ENCODE assay signal across 8 cellular contexts in the genomic region with DNA sequence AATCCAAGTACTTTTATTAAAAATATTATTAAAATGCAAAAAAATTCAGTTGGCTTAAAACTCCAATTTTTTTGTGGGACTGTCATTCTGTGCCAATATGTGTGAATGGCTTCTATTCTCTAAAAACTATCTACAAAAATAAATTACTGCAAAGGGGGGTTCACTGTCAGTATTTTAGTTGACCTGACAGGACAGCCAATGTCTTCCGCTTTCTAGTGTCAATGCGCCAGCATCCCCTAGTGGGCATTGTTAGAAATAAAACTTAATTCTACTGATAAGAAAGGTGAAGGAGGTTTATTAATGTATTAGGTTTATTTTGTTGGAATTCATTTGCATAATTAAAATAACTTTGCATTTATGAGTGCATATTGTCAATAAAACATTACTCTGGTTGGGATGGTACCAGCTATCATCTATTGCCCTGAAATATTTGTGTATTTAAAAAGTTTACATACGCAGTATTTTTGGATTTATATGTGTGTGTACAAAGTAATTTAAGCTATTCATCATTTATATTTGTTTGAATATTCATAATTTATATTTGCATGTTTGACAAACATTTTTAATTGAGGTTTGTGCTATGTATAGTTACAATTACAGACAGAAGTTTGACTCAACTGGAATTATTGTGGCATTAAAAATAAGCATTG.
A peak's percentile ranks its signal among the peaks of the same experiment; 100 is the strongest.
DNase-seq lines count a peak whose midpoint lies in the region; ATAC-seq and TF ChIP-seq lines count a peak whose summit lies in the region.

No MANE protein-coding gene starts in this region.

- TF ChIP-seq POLR2A in right lobe of liver (IDR thresholded peaks at IDR 0.05) = no peak

- no peaks in the 10 kb centered on the region for H3K4me1 Mint-ChIP-seq in CD4-positive, alpha-beta T cell (ENCODE audit: low read depth)
- peaks cover 7% of the 10 kb centered on the region for H3K4me1 Mint-ChIP-seq in stimulated activated memory B cell treated with anti-CD40 and anti-IgM and Interleukin-4, amounts not matched to agents 10 μg/mL and 1 μg/mL and 100 μg/mL, for 72 hours

- no peaks in the 10 kb centered on the region for H3K36me3 ChIP-seq in right lobe of liver

- H3K4me1 ChIP-seq in right lobe of liver = no peaks in the 10 kb centered on the region

- no peak overlapping the region for H3K27ac ChIP-seq in CD4-positive, alpha-beta T cell (ENCODE audit: low read depth, low read length)
- no peak overlapping the region for H3K27ac ChIP-seq in right lobe of liver

- no peaks in the 10 kb centered on the region for H3K9me3 Mint-ChIP-seq in CD4-positive, alpha-beta T cell
- peaks cover 3% of the 10 kb centered on the region for H3K9me3 Mint-ChIP-seq in stimulated activated memory B cell treated with anti-CD40 and anti-IgM and Interleukin-4, amounts not matched to agents 10 μg/mL and 1 μg/mL and 100 μg/mL, for 72 hours

- 52% methylated on average over 3 of the region's 3 CpGs for WGBS in right lobe of liver (ENCODE audit: insufficient coverage, low coverage, low lambda C conversion rate, missing lambda C conversion rate)

- H3K4me3 Mint-ChIP-seq in CD4-positive, alpha-beta T cell = no peak overlapping the region
- no peak overlapping the region for H3K4me3 Mint-ChIP-seq in stimulated activated memory B cell treated with anti-CD40 and anti-IgM and Interleukin-4, amounts not matched to agents 10 μg/mL and 1 μg/mL and 100 μg/mL, for 72 hours

- peak; percentile 50 for TF ChIP-seq CTCF in CD4-positive, alpha-beta T cell (IDR thresholded peaks at IDR 0.05)
- peak; percentile 67 to 76 (median 70) for TF ChIP-seq CTCF in right lobe of liver (IDR thresholded peaks at IDR 0.05)

- H3K9me3 ChIP-seq in CD4-positive, alpha-beta T cell (ENCODE audit: control insufficient read depth, low read length) = no peaks in the 10 kb centered on the region
- no peaks in the 10 kb centered on the region for H3K9me3 ChIP-seq in right lobe of liver

- peak in 4 of 10 experiments; percentile 3 to 13 (median 6) for DNase-seq in CD4-positive, alpha-beta T cell
- DNase-seq in NCI-H345 (lab: John Stamatoyannopoulos, UW) (peak; percentile 48), astrocyte of the hippocampus (ENCODE audit: low read depth, low spot score) (peak; percentile 36), right lobe of liver (no peak)
- no peak for DNase-seq in activated CD8-positive, alpha-beta memory T cell treated with anti-CD3 and anti-CD28 coated beads for 24 hours

- CTCF ChIA-PET in CD4-positive, alpha-beta T cell (lab: Charles Lee) = no interaction called here

- H3K27me3 Mint-ChIP-seq in CD4-positive, alpha-beta T cell = no peaks in the 10 kb centered on the region
- H3K27me3 Mint-ChIP-seq in stimulated activated memory B cell treated with anti-CD40 and anti-IgM and Interleukin-4, amounts not matched to agents 10 μg/mL and 1 μg/mL and 100 μg/mL, for 72 hours = no peaks in the 10 kb centered on the region

- no peak overlapping the region for H3K27ac Mint-ChIP-seq in CD4-positive, alpha-beta T cell
- no peak overlapping the region for H3K27ac Mint-ChIP-seq in stimulated activated memory B cell treated with anti-CD40 and anti-IgM and Interleukin-4, amounts not matched to agents 10 μg/mL and 1 μg/mL and 100 μg/mL, for 72 hours

- no peaks in the 10 kb centered on the region for H3K27me3 ChIP-seq in CD4-positive, alpha-beta T cell (ENCODE audit: control insufficient read depth, insufficient read depth, low read length)
- no peaks in the 10 kb centered on the region for H3K27me3 ChIP-seq in right lobe of liver

- POLR2A ChIA-PET in CD4-positive, alpha-beta T cell (lab: Charles Lee) = no interaction called here

- ATAC-seq in CD4-positive, alpha-beta T cell (ENCODE audit: poor library complexity) = no peak
- ATAC-seq in GM19463 (IDR thresholded peaks at IDR 0.05; ENCODE audit: unreplicated experiment) (peak; percentile 54), right lobe of liver (peak; percentile 43 to 70 (median 54)), HG03457 (IDR thresholded peaks at IDR 0.05; ENCODE audit: unreplicated experiment) (no peak)
- ATAC-seq in stimulated activated memory B cell treated with anti-CD40 and anti-IgM and Interleukin-4, amounts not matched to agents 10 μg/mL and 1 μg/mL and 100 μg/mL, for 72 hours = no peak

- no peak overlapping the region for H3K4me3 ChIP-seq in right lobe of liver

- H3K36me3 Mint-ChIP-seq in CD4-positive, alpha-beta T cell (ENCODE audit: low read depth) = no peaks in the 10 kb centered on the region
- H3K36me3 Mint-ChIP-seq in stimulated activated memory B cell treated with anti-CD40 and anti-IgM and Interleukin-4, amounts not matched to agents 10 μg/mL and 1 μg/mL and 100 μg/mL, for 72 hours = no peaks in the 10 kb centered on the region

- intact Hi-C loops in CD4-positive, alpha-beta T cell (cut with DNase I, micrococcal nuclease) = no loop called here
- intact Hi-C loops in right lobe of liver (cut with DNase I) = no loop called here

Comparison
In these comparisons a context has a peak if more than half of its experiments do, and no peak if none do; other contexts are left out.
1. ATAC-seq: peak in GM19463 (single experiment) and right lobe of liver (4 of 4); none in CD4-positive, alpha-beta T cell (single experiment), HG03457 (single experiment) and stimulated activated memory B cell treated with anti-CD40 and anti-IgM and Interleukin-4, amounts not matched to agents 10 μg/mL and 1 μg/mL and 100 μg/mL, for 72 hours (single experiment).
2. DNase-seq: peak in NCI-H345 (single experiment) and astrocyte of the hippocampus (single experiment); none in right lobe of liver (0 of 3) and activated CD8-positive, alpha-beta memory T cell treated with anti-CD3 and anti-CD28 coated beads for 24 hours (single experiment).